ENCODE assay signal across 30 cellular contexts in the genomic region with DNA sequence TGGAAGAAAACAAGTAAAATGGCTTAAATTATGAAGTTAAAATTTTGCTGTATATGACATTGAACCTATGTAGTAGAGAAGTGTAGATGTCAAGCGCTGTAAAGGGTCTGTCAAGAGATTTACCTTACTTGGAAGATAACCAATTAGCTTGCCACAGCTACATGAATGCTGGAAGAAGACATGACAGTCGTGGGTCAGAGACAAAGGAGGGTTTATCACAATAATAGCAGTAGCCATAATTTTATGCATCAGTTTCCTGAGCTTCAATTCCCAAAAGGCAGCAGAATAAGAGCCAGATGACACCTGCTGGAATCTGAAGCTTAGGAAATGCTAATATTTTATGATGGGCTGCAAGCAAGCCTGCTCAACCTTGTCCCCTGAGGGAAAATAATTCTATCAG.
"Had no signal": no experiment of that assay in that cellular context is flagged by ENCODE, and none has a peak within 500 bp of the region (broad histone marks: within the 10 kb centered on the region; RNA-seq: fewer than 3 reads in every experiment).

No MANE protein-coding gene starts in this region.

- H3K27me3 ChIP-seq: ascending aorta, cardiac muscle cell had no signal

- FAIRE-seq: bronchial epithelial cell, TTC549 had no signal

- DNase-seq: activated CD4-positive, alpha-beta memory T cell treated with anti-CD3 and anti-CD28 coated beads, Interleukin-2, amount 10 ng/mL, durations not matched to agents 7 days and 5 days; activated CD4-positive, alpha-beta T cell treated with anti-CD3 and anti-CD28 coated beads for 1 hour; activated CD4-positive, alpha-beta T cell treated with anti-CD3 and anti-CD28 coated beads for 36 hours; activated CD4-positive, alpha-beta T cell treated with anti-CD3 and anti-CD28 coated beads for 48 hours; activated CD4-positive, alpha-beta T cell treated with anti-CD3 and anti-CD28 coated beads, Interleukin-2, amount 10 ng/mL, durations not matched to agents 7 days and 5 days; activated CD4-positive, alpha-beta T cell treated with anti-CD3 and anti-CD28 coated beads, Interleukin-2, amount 50 U/mL, for 48 hours; activated CD4-positive, CD25-positive, alpha-beta regulatory T cell; activated CD8-positive, alpha-beta memory T cell treated with anti-CD3 and anti-CD28 coated beads for 24 hours; activated CD8-positive, alpha-beta memory T cell treated with anti-CD3 and anti-CD28 coated beads, Interleukin-2, amount 10 ng/mL, durations not matched to agents 7 days and 5 days; activated CD8-positive, alpha-beta memory T cell treated with anti-CD3 and anti-CD28 coated beads, Interleukin-2, amount 50 U/mL, for 48 hours; activated CD8-positive, alpha-beta T cell treated with anti-CD3 and anti-CD28 coated beads, Interleukin-2, amount 10 ng/mL, durations not matched to agents 7 days and 5 days; activated effector memory CD4-positive, alpha-beta T cell treated with Interleukin-2 at 50 U/mL for 16 hours; activated gamma-delta T cell; activated naive CD4-positive, alpha-beta T cell treated with anti-CD3 and anti-CD28 coated beads, Interleukin-2, amount 10 ng/mL, durations not matched to agents 7 days and 5 days; activated naive CD4-positive, alpha-beta T cell treated with Interleukin-2 at 50 U/mL for 16 hours; activated naive CD8-positive, alpha-beta T cell treated with anti-CD3 and anti-CD28 coated beads, Interleukin-2, amount 10 ng/mL, durations not matched to agents 7 days and 5 days; activated naive CD8-positive, alpha-beta T cell treated with anti-CD3 and anti-CD28 coated beads, Interleukin-2, amount 50 U/mL, for 24 hours; activated T-cell treated with anti-CD3 and anti-CD28 coated beads, Interleukin-2, amount 50 U/mL, for 24 hours; activated T-cell treated with anti-CD3 and anti-CD28 coated beads, Interleukin-2, amount 50 U/mL, for 48 hours; amygdala; anterior cingulate cortex; caudate nucleus; cerebellar nuclear complex; T-helper 2 cell; T-helper 9 cell; WERI-Rb-1 had no signal

- H3K36me3 ChIP-seq: ascending aorta, cardiac muscle cell, WERI-Rb-1 had no signal

- H3K4me3 ChIP-seq: ascending aorta, cardiac muscle cell had no signal

- H3K27ac ChIP-seq: ascending aorta, cardiac muscle cell, WERI-Rb-1 had no signal

- H3K9me3 ChIP-seq: ascending aorta had no signal

- H3K4me1 ChIP-seq: ascending aorta had no signal
